In the genomic region with DNA sequence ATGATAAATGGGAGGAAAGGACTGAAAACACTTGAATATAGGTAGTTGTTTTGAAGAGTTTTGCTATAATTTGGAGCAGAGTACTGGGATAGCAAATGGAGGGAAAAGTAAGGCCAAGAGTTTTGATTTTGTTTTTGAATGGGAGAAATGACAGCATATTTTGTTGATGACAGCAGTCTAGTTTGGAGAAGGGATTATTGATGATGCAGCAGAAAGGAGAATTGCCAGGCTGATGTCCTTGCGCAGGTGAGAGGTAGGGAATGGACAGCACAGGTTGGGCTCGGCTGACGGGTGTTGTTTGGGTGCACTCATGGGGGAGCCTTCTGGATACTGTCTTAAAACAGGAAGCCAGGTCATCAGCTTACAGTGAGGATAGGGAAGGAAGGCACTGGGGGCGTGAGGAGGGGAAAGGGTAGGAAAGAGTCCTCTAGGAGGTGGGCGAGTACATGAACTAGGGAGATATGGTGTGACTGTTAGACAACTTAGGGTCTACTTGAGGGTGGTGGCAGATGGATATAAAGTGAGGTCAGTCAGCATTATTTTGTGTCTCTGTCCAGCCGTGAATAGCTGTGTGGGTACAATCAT, we compare ENCODE assay signal across 9 cellular contexts.
"Had no signal": no experiment of that assay in that cellular context is flagged by ENCODE, and none has a peak within 500 bp of the region (broad histone marks: within the 10 kb centered on the region; RNA-seq: fewer than 3 reads in every experiment).

No MANE protein-coding gene starts in this region.

- H3K9me3 Mint-ChIP-seq: activated CD8-positive, alpha-beta T cell treated with anti-CD3 and anti-CD28 coated beads for 36 hours; activated T-helper 1 cell treated with anti-CD3 and anti-CD28 coated beads, Interleukin-12 subunit alpha, Interleukin-12 subunit beta, Interleukin-2, Interleukin-4 antibody, amounts not matched to agents 30 ng/mL and 10 ng/mL and 1 ng/mL, durations not matched to agents 14 hours and 24 hours and 36 hours; neural progenitor cell had no signal

- ATAC-seq: activated CD4-positive, CD25-positive, alpha-beta regulatory T cell treated with anti-CD3 and anti-CD28 coated beads, Interleukin-2, amount 50 U/mL, for 24 hours; activated CD8-positive, alpha-beta T cell treated with anti-CD3 and anti-CD28 coated beads for 36 hours; gastroesophageal sphincter had no signal

- H3K9me3 ChIP-seq: gastroesophageal sphincter, thoracic aorta had no signal

- H3K27ac Mint-ChIP-seq: neural progenitor cell had no signal

- H3K27me3 Mint-ChIP-seq: activated CD8-positive, alpha-beta T cell treated with anti-CD3 and anti-CD28 coated beads for 36 hours; naive B cell had no signal

- H3K36me3 Mint-ChIP-seq: naive B cell had no signal

- DNase-seq: activated CD8-positive, alpha-beta memory T cell treated with anti-CD3 and anti-CD28 coated beads, Interleukin-2, amount 50 U/mL, for 48 hours; activated CD8-positive, alpha-beta T cell treated with anti-CD3 and anti-CD28 coated beads for 36 hours; midbrain; naive B cell had no signal

- H3K4me3 Mint-ChIP-seq: activated CD8-positive, alpha-beta T cell treated with anti-CD3 and anti-CD28 coated beads for 36 hours; activated T-helper 1 cell treated with anti-CD3 and anti-CD28 coated beads, Interleukin-12 subunit alpha, Interleukin-12 subunit beta, Interleukin-2, Interleukin-4 antibody, amounts not matched to agents 30 ng/mL and 10 ng/mL and 1 ng/mL, durations not matched to agents 14 hours and 24 hours and 36 hours; neural progenitor cell had no signal
